Comparison of ENCODE assay signal across 21 cellular contexts in genomic region chr11:113263458-113264095, GRCh38. TPM values are rescaled to one million over a fixed set of nuclear protein-coding genes. Genes with fewer than 3 reads are reported as not detected.
DNase-seq lines count a peak whose midpoint lies in the region; ATAC-seq and TF ChIP-seq lines count a peak whose summit lies in the region.
"Had no signal": no experiment of that assay in that cellular context is flagged by ENCODE, and none has a peak within 500 bp of the region (broad histone marks: within the 10 kb centered on the region; RNA-seq: fewer than 3 reads in every experiment).

No MANE protein-coding gene starts in this region.

- no peak for TF ChIP-seq POLR2A in adrenal gland (IDR thresholded peaks at IDR 0.05)

- no peak for TF ChIP-seq CTCF in mucosa of descending colon (IDR thresholded peaks at IDR 0.05)
- no peak for TF ChIP-seq CTCF in adrenal gland (IDR thresholded peaks at IDR 0.05)

- no peaks in the 10 kb centered on the region for H3K27me3 ChIP-seq in adrenal gland
- H3K27me3 ChIP-seq: BLaER1 treated with 17β-estradiol and CSF1 and Interleukin-3, amounts not matched to agents 10 nM and 100 nM had no signal

- intact Hi-C loops in left cardiac atrium (cut with DNase I) (no loop called here), cardiac septum (cut with DNase I) (loop anchor here (10.0 kb wide), 1 partner anchor 299 kb away; the partner anchor contains the start of gene NCAM1), mucosa of descending colon (cut with DNase I, micrococcal nuclease) (no loop called here), adrenal gland (cut with DNase I) (loop anchor here in 1 of 2 donors (10.0 kb wide), 1 partner anchor 219 kb away; no protein-coding TSS in a partner anchor)

- H3K9me3 ChIP-seq in mucosa of descending colon = no peaks in the 10 kb centered on the region
- H3K9me3 ChIP-seq in adrenal gland (replicated peaks in 1 of 3) = no peaks in the 10 kb centered on the region
- H3K9me3 ChIP-seq: A549; BLaER1 treated with 17β-estradiol and CSF1 and Interleukin-3, amounts not matched to agents 10 nM and 100 nM; SK-N-SH had no signal

- no peak for DNase-seq in left cardiac atrium
- no peak for DNase-seq in cardiac septum (ENCODE audit: low spot score)
- peak; percentile 57 for DNase-seq in RPMI8226
- no peak for DNase-seq in mucosa of descending colon
- no peak for DNase-seq in adrenal gland
- DNase-seq: AML-193; CD4-positive, alpha-beta T cell; GOT3; HCEC 1CT; NCI-H1092; NCI-H1436; NCI-H187; NCI-H446 treated with DMSO at 0.1 percent for 48 hours; NCI-H526; SK-N-SH; SW 1271 had no signal

- H3K36me3 ChIP-seq in mucosa of descending colon (ENCODE audit: low read depth) (no peaks in the 10 kb centered on the region), adrenal gland (replicated peaks in 1 of 2) (peaks cover 0 to 7% of the 10 kb centered on the region in 2 donors)
- H3K36me3 ChIP-seq: BLaER1 treated with 17β-estradiol and CSF1 and Interleukin-3, amounts not matched to agents 10 nM and 100 nM had no signal

- no peaks in the 10 kb centered on the region for H3K4me1 ChIP-seq in mucosa of descending colon (ENCODE audit: low read depth)
- peaks cover 0 to 5% of the 10 kb centered on the region in 2 donors for H3K4me1 ChIP-seq in adrenal gland (replicated peaks in 1 of 2)
- H3K4me1 ChIP-seq: A549 had no signal

- H3K27ac ChIP-seq in adrenal gland = no peak overlapping the region
- H3K27ac ChIP-seq: A549; BLaER1 treated with 17β-estradiol and CSF1 and Interleukin-3, amounts not matched to agents 10 nM and 100 nM; HL-60 had no signal

- WGBS in adrenal gland, 4 donors = 85 to 92% (median 85%) methylated on average over 7 to 9 of the region's 9 CpGs

- ATAC-seq in left cardiac atrium (peak; percentile 18 to 58), mucosa of descending colon (peak; percentile 18), HG02884 (IDR thresholded peaks at IDR 0.05; ENCODE audit: unreplicated experiment) (no peak), GM19324 (IDR thresholded peaks at IDR 0.05; ENCODE audit: low FRiP score, unreplicated experiment) (no peak)
- ATAC-seq: A549 had no signal

- H3K4me3 ChIP-seq in mucosa of descending colon (no peak overlapping the region), adrenal gland (no peak overlapping the region)
- H3K4me3 ChIP-seq: A549; BLaER1 treated with 17β-estradiol and CSF1 and Interleukin-3, amounts not matched to agents 10 nM and 100 nM had no signal

RNA-seq across cellular contexts. Expression of gene TTC12, which starts 50.8 kb away (rescaled TPM):
- total RNA-seq in left cardiac atrium = 1 to 10 TPM; 4.2 to 5.4 TPM
- total RNA-seq in cardiac septum = 12.0 TPM
- total RNA-seq in mucosa of descending colon = 10 to 100 TPM; 13.5 to 20.7 (median 16.6) TPM
- total RNA-seq in adrenal gland = 10 to 100 TPM in 5 of 8 donors, 1 to 10 TPM in 3; 5.6 to 26.9 (median 16.5) TPM
- polyA plus RNA-seq in adrenal gland = 10 to 100 TPM in 1 of 3 donors, 1 to 10 TPM in 2; 7.3 to 25.1 (median 7.4) TPM

Comparison
In these comparisons a context has a peak if more than half of its experiments do, and no peak if none do; other contexts are left out.
1. ATAC-seq: peak in left cardiac atrium (2 of 2) and mucosa of descending colon (single experiment); none in HG02884 (single experiment) and GM19324 (single experiment).